8 cellular contexts compared by ENCODE assay signal in the genomic region with DNA sequence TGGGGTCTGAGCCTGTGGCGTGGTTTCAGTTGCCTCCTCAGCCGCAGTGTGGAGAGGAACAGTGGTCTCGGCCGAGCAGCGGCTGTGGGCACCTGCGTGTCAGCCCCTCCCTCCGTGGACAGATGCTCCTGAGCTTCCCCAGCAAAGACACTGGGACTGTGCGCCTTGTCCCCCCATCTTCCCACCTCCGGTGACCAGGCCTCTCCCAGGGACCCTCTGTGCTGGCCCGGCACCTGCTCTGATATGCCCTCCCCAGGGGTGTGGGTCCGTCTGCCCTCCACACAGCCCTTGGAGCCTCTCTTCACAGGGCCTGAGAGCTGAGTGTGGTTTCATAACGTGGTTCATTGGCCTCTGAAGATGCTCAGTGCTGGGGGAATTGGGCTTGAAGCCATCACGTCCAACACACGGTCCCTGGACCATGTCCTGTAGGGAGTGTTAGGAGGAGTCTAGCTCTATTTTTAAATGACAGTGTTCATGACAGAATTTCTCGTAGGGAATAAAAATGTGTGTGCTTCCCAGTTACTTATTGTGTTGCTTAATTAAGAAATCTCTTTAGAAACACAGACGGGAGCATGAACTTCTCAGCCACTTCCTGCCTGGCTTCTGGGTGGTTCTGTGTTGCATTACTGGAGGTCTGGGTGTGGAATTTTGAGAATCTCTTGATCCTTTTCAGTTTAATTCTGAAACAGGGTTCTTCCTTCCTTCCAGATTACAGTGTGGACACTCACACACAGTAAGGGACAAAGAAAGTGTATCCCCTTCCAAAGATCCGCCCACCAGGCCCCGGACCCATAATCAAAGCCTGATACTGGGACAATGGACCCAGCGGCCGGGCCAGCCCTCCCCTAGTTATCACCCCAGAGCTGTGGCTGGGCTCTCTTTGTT.
DNase-seq lines count a peak whose midpoint lies in the region; ATAC-seq, FAIRE-seq and TF ChIP-seq lines count a peak whose summit lies in the region.

No MANE protein-coding gene starts in this region.

- no TSS peak for BruUV-seq in HepG2 (replicated peaks; lab: Mats Ljungman, UMichigan)

- H2AFZ ChIP-seq in HepG2 (ENCODE audit: low read length) = no peak overlapping the region

- H3K36me3 Mint-ChIP-seq in brain = no peaks in the 10 kb centered on the region

- in situ Hi-C loops in HepG2 (cut with HindIII; ENCODE audit: extremely low pct_ligation_motif_present, low pct_unique_long_range_greater_than_20kb) = no loop called here

- H3K4me3 Mint-ChIP-seq in brain = no peak overlapping the region

- H3K9me3 ChIP-seq in liver (ENCODE audit: control insufficient read depth in 4 of 4, low read length in 3 of 4) = no peaks in the 10 kb centered on the region
- H3K9me3 ChIP-seq in HepG2 (ENCODE audit: low read length) = no peaks in the 10 kb centered on the region
- no peaks in the 10 kb centered on the region for H3K9me3 ChIP-seq in mucosa of descending colon
- H3K9me3 ChIP-seq in aorta (ENCODE audit: control insufficient read depth, low read length) = no peaks in the 10 kb centered on the region

- TF ChIP-seq EP300 in HepG2 (IDR thresholded peaks at IDR 0.05; ENCODE audit: low read depth in 2 of 2, low read length in 2 of 2) (no peak), HepG2 (CRISPR knock-in tag; IDR thresholded peaks at IDR 0.05; ENCODE audit: borderline replicate concordance) (no peak)

- no peaks in the 10 kb centered on the region for H3K27me3 ChIP-seq in liver (ENCODE audit: control insufficient read depth in 4 of 4, insufficient read depth in 4 of 4, low read length in 3 of 4)
- peaks cover 13 to 58% of the 10 kb centered on the region in 2 experiments; a peak in 4 of 5 replicates for H3K27me3 ChIP-seq in HepG2 (ENCODE audit: control insufficient read depth in 1 of 2, insufficient read depth in 2 of 2, low read length in 2 of 2)
- no peaks in the 10 kb centered on the region for H3K27me3 ChIP-seq in aorta (ENCODE audit: control insufficient read depth in 1 of 2, insufficient read depth in 2 of 2, low read length in 1 of 2)

- WGBS in liver = 68% methylated on average over 20 of the region's 20 CpGs
- 9% methylated on average over 15 of the region's 20 CpGs for WGBS in HepG2 (ENCODE audit: low lambda C conversion rate)
- WGBS in aorta, 2 donors = 52 to 60% methylated on average over 20 of the region's 20 CpGs

- H3K9ac ChIP-seq in liver (ENCODE audit: low read depth in 1 of 2, low read length in 2 of 2) = no peak overlapping the region
- H3K9ac ChIP-seq in HepG2 (ENCODE audit: insufficient read depth, low read depth, low read length) = no peak overlapping the region

- no peaks in the 10 kb centered on the region for H3K27me3 Mint-ChIP-seq in brain

- H3K36me3 ChIP-seq in liver (ENCODE audit: control insufficient read depth in 4 of 4, insufficient read depth in 3 of 4, low read depth in 1 of 4, low read length in 3 of 4) (no peaks in the 10 kb centered on the region), HepG2 (replicated peaks in 1 of 2; ENCODE audit: control insufficient read depth in 1 of 2, insufficient read depth in 2 of 2, low read length in 2 of 2) (no peaks in the 10 kb centered on the region), mucosa of descending colon (ENCODE audit: low read depth) (no peaks in the 10 kb centered on the region), aorta (ENCODE audit: control insufficient read depth in 1 of 2, insufficient read depth in 2 of 2, low read length in 1 of 2) (no peaks in the 10 kb centered on the region)

- peaks cover 0 to 4% (median 0%) of the 10 kb centered on the region in 5 experiments for H3K9me3 Mint-ChIP-seq in brain

- intact Hi-C loops in HepG2 (cut with micrococcal nuclease; ENCODE audit: unreplicated experiment) (no loop called here), mucosa of descending colon (cut with DNase I, micrococcal nuclease) (no loop called here), aorta (cut with DNase I) (loop anchor here (1.0 to 5.0 kb wide), 3 partner anchors 20 to 104 kb away; no protein-coding TSS in a partner anchor)

- H4K20me1 ChIP-seq in HepG2 (ENCODE audit: insufficient read depth, low read length) = no peaks in the 10 kb centered on the region

- no peak for FAIRE-seq in HepG2 (lab: Jason Lieb, UNC)

- no peak overlapping the region for H3K4me3 ChIP-seq in liver (ENCODE audit: low read depth in 1 of 3, low read length in 3 of 3)
- H3K4me3 ChIP-seq in HepG2 (replicated peaks in 1 of 3; ENCODE audit: insufficient read depth in 1 of 3, low read depth in 2 of 3, low read length in 3 of 3) = no peak overlapping the region
- no peak overlapping the region for H3K4me3 ChIP-seq in mucosa of descending colon
- no peak overlapping the region for H3K4me3 ChIP-seq in aorta (ENCODE audit: low read length in 2 of 2)

- H3K79me2 ChIP-seq in HepG2 (ENCODE audit: insufficient read depth, low read length) = no peaks in the 10 kb centered on the region

- H3K4me1 ChIP-seq in liver (ENCODE audit: control insufficient read depth in 4 of 4, insufficient read depth in 4 of 4, low read length in 3 of 4) (peaks cover 0 to 12% (median 4%) of the 10 kb centered on the region in 4 donors), HepG2 (ENCODE audit: insufficient read depth, low read length) (no peaks in the 10 kb centered on the region), mucosa of descending colon (ENCODE audit: low read depth) (no peaks in the 10 kb centered on the region), aorta (ENCODE audit: control insufficient read depth in 1 of 2, insufficient read depth in 2 of 2, low read length in 2 of 2) (no peaks in the 10 kb centered on the region)

- no peak for DNase-seq in HepG2 (ENCODE audit: low spot score)
- DNase-seq in mucosa of descending colon = peak in 2 of 3 donors; percentile 19 to 56
- peak; percentile 64 to 73 for DNase-seq in aorta
- DNase-seq in NCI-H774 (lab: John Stamatoyannopoulos, UW) = no peak
- DNase-seq in NCI-H524 (lab: John Stamatoyannopoulos, UW) = no peak
- DNase-seq in cerebellar cortex (ENCODE audit: low spot score) = no peak

- POLR2A ChIA-PET in HepG2 (lab: Yijun Ruan, JAX) = no interaction called here

- H3K4me2 ChIP-seq in HepG2 (ENCODE audit: low read depth, low read length) = no peak overlapping the region

- ATAC-seq in HepG2 = no peak
- peak; percentile 42 for ATAC-seq in mucosa of descending colon
- peak; percentile 53 for ATAC-seq in aorta (ENCODE audit: low FRiP score)

- no peak for TF ChIP-seq RAD21 in liver (IDR thresholded peaks at IDR 0.05)
- no peak for TF ChIP-seq RAD21 in HepG2 (CRISPR knock-in tag; IDR thresholded peaks at IDR 0.05)

- peaks cover 26% of the 10 kb centered on the region for H3K4me1 Mint-ChIP-seq in brain

- CTCF ChIA-PET in HepG2 (lab: Yijun Ruan, JAX; ENCODE audit: low intra/inter-chr PET ratio, low total read pairs) = no interaction called here

- H3K27ac ChIP-seq in liver (ENCODE audit: low read depth in 1 of 2, low read length in 2 of 2) (peak overlapping the region; percentile 74 to 79), HepG2 (ENCODE audit: extremely low read length, insufficient read depth, low read length) (no peak overlapping the region), aorta (ENCODE audit: low read depth in 1 of 2, low read length in 2 of 2) (peak overlapping the region; percentile 34 to 42)

- TF ChIP-seq CTCF in liver (IDR thresholded peaks at IDR 0.05; ENCODE audit: low read depth, low read length, missing input control) = no peak
- TF ChIP-seq CTCF in HepG2 (CRISPR knock-in tag; IDR thresholded peaks at IDR 0.05) = no peak
- TF ChIP-seq CTCF in brain (conservative IDR thresholded peaks at IDR 0.05) = no peak
- TF ChIP-seq CTCF in mucosa of descending colon (IDR thresholded peaks at IDR 0.05) = no peak

- H3K27ac Mint-ChIP-seq in brain = peak overlapping the region; percentile 24 to 82 (median 73)

- no peak for TF ChIP-seq POLR2A in HepG2 (IDR thresholded peaks at IDR 0.05; ENCODE audit: insufficient read depth in 1 of 2, low read depth in 2 of 2, low read length in 2 of 2)

TF ChIP-seq in liver, 16 proteins besides CTCF, POLR2A, EP300 and RAD21:
- TF ChIP-seq SP1 (IDR thresholded peaks at IDR 0.05) (peak; percentile 8), NR2F2 (IDR thresholded peaks at IDR 0.05) (no peak), RXRA (IDR thresholded peaks at IDR 0.05) (peak in 1 of 2 donors; percentile 24), FOXA1 (IDR thresholded peaks at IDR 0.05) (no peak), GABPA (IDR thresholded peaks at IDR 0.05 in 1 of 2, conservative IDR thresholded peaks at IDR 0.05 in 1 of 2) (no peak)

TF ChIP-seq in HepG2, 621 proteins besides CTCF, POLR2A, EP300 and RAD21 (continues in another document):
- no peak for TF ChIP-seq ZNF562 (CRISPR knock-in tag; IDR thresholded peaks at IDR 0.05; ENCODE audit: borderline replicate concordance)
- TF ChIP-seq KDM1A (CRISPR knock-in tag; IDR thresholded peaks at IDR 0.05) = no peak
- no peak for TF ChIP-seq ZNF101 (CRISPR knock-in tag; IDR thresholded peaks at IDR 0.05; ENCODE audit: borderline replicate concordance, low read depth)
- TF ChIP-seq, protein P1, sequence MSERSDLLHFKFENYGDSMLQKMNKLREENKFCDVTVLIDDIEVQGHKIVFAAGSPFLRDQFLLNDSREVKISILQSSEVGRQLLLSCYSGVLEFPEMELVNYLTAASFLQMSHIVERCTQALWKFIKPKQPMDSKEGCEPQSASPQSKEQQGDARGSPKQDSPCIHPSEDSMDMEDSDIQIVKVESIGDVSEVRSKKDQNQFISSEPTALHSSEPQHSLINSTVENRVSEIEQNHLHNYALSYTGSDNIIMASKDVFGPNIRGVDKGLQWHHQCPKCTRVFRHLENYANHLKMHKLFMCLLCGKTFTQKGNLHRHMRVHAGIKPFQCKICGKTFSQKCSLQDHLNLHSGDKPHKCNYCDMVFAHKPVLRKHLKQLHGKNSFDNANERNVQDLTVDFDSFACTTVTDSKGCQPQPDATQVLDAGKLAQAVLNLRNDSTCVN (CRISPR knock-in tag; IDR thresholded peaks at IDR 0.05; ENCODE audit: borderline replicate concordance) = no peak
- no peak for TF ChIP-seq ZSCAN31 (CRISPR knock-in tag; IDR thresholded peaks at IDR 0.05; ENCODE audit: low read depth)
- no peak for TF ChIP-seq TEAD2 (CRISPR knock-in tag; IDR thresholded peaks at IDR 0.05)
- TF ChIP-seq NCOA1 (CRISPR knock-in tag; IDR thresholded peaks at IDR 0.05) = no peak
- no peak for TF ChIP-seq ZBTB7A (CRISPR knock-in tag; IDR thresholded peaks at IDR 0.05)
- TF ChIP-seq MXD3 (CRISPR knock-in tag; IDR thresholded peaks at IDR 0.05) = no peak
- no peak for TF ChIP-seq ZNF484 (CRISPR knock-in tag; IDR thresholded peaks at IDR 0.05; ENCODE audit: borderline replicate concordance, low read depth)
- no peak for TF ChIP-seq ZNF160 (CRISPR knock-in tag; IDR thresholded peaks at IDR 0.05)
- no peak for TF ChIP-seq TBP (CRISPR knock-in tag; IDR thresholded peaks at IDR 0.05)
- no peak for TF ChIP-seq CHD4 (IDR thresholded peaks at IDR 0.05; ENCODE audit: borderline replicate concordance, low read length)
- TF ChIP-seq DNMT3B (CRISPR knock-in tag; conservative IDR thresholded peaks at IDR 0.05) = no peak

Comparison
In these comparisons a context has a peak if more than half of its experiments do, and no peak if none do; other contexts are left out.
1. DNase-seq: peak in mucosa of descending colon (2 of 3) and aorta (2 of 2); none in HepG2 (single experiment), NCI-H774 (single experiment), NCI-H524 (0 of 2) and cerebellar cortex (single experiment).
2. intact Hi-C loops: an anchor here in aorta (1.0 to 5.0 kb wide); none called in HepG2 and mucosa of descending colon.